In the genomic region with DNA sequence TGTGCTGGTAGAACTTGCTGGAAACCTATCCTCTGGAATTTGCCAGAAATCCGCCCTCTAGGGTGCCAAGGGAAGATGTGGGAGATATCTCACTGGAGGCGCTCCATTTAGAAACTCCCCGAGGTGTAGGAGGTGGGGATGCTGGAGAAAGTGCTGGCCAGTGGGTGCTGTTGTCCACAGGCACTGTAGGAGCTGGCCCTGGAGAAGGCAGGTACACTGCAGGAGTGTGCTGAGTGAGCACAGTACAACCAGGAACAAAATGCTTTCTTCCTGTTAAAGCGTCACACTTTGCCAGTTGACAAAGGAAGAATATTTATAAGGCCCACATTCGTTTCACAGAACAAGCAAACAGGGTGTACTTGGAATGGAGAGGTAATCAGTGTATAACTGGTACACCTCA, we compare ENCODE assay signal across 14 cellular contexts.
A peak's percentile ranks its signal among the peaks of the same experiment; 100 is the strongest.
DNase-seq lines count a peak whose midpoint lies in the region; ATAC-seq and TF ChIP-seq lines count a peak whose summit lies in the region.
"Had no signal": no experiment of that assay in that cellular context is flagged by ENCODE, and none has a peak within 500 bp of the region (broad histone marks: within the 10 kb centered on the region; RNA-seq: fewer than 3 reads in every experiment).

No MANE protein-coding gene starts in this region.

- H3K9me3 ChIP-seq in Karpas-422 (ENCODE audit: low read length) (no peaks in the 10 kb centered on the region), stomach (no peaks in the 10 kb centered on the region)
- H3K9me3 ChIP-seq: HAP-1 had no signal

- H3K27ac ChIP-seq in Karpas-422 (ENCODE audit: low read length) (no peak overlapping the region), stomach (no peak overlapping the region)
- H3K27ac ChIP-seq: C4-2B, GM23248 had no signal

- no peak overlapping the region for H3K4me3 ChIP-seq in Karpas-422 (ENCODE audit: low read length)
- H3K4me3 ChIP-seq in stomach = no peak overlapping the region
- H3K4me3 ChIP-seq: GM23248, HAP-1 had no signal

- DNase-seq in Karpas-422 = no peak
- DNase-seq in osteocyte (ENCODE audit: extremely low spot score, unreplicated experiment) = peak; percentile 68
- DNase-seq in stomach = no peak
- DNase-seq in iPS-NIHi11 (ENCODE audit: low spot score) = no peak
- DNase-seq: CD4-positive, alpha-beta memory T cell; DMS153; DMS79; GDM1; GM23248 had no signal

- no peak overlapping the region for H3K9ac ChIP-seq in Karpas-422 (ENCODE audit: low read length)
- H3K9ac ChIP-seq: GM23248 had no signal

- H3K4me3 Mint-ChIP-seq in osteocyte (ENCODE audit: unreplicated experiment) = no peak overlapping the region
- H3K4me3 Mint-ChIP-seq: B cell; CD4-positive, alpha-beta memory T cell had no signal

- TF ChIP-seq EP300 in stomach (IDR thresholded peaks at IDR 0.05) = no peak

- no peaks in the 10 kb centered on the region for H3K9me2 ChIP-seq in Karpas-422 (replicated peaks; ENCODE audit: insufficient read depth, low read length)

- H2AFZ ChIP-seq in Karpas-422 (ENCODE audit: low read length) = no peak overlapping the region
- H2AFZ ChIP-seq: GM23248 had no signal

- no peak for TF ChIP-seq CTCF in osteocyte (IDR thresholded peaks at IDR 0.05)
- no peak for TF ChIP-seq CTCF in stomach (IDR thresholded peaks at IDR 0.05)

- intact Hi-C loops in stomach (cut with DNase I; ENCODE audit: low total_unique reads) = no loop called here

- ATAC-seq in esophagus mucosa (peak; percentile 20), HG02588 (IDR thresholded peaks at IDR 0.05; ENCODE audit: unreplicated experiment) (no peak)

- H3K27me3 ChIP-seq in Karpas-422 (ENCODE audit: low read length) (no peaks in the 10 kb centered on the region), stomach (peaks cover 0 to 17% (median 0%) of the 10 kb centered on the region in 3 donors)

- H3K79me2 ChIP-seq in Karpas-422 (ENCODE audit: low read length) = no peaks in the 10 kb centered on the region

- H3K4me1 Mint-ChIP-seq in osteocyte (ENCODE audit: unreplicated experiment) = no peaks in the 10 kb centered on the region
- H3K4me1 Mint-ChIP-seq: CD4-positive, alpha-beta memory T cell had no signal

- 72 to 87% (median 75%) methylated on average over 5 of the region's 5 CpGs for WGBS in stomach, 5 donors

- no peak overlapping the region for H3K27ac Mint-ChIP-seq in osteocyte (ENCODE audit: unreplicated experiment)
- H3K27ac Mint-ChIP-seq: B cell; CD4-positive, alpha-beta memory T cell had no signal

- no peaks in the 10 kb centered on the region for H4K20me1 ChIP-seq in Karpas-422 (ENCODE audit: insufficient read depth, low read depth, low read length)

- no peaks in the 10 kb centered on the region for H3K9me3 Mint-ChIP-seq in osteocyte (ENCODE audit: unreplicated experiment)

- no peaks in the 10 kb centered on the region for H3K36me3 Mint-ChIP-seq in osteocyte (ENCODE audit: unreplicated experiment)
- H3K36me3 Mint-ChIP-seq: CD4-positive, alpha-beta memory T cell had no signal

- peaks cover 10% of the 10 kb centered on the region for H3K27me3 Mint-ChIP-seq in osteocyte (ENCODE audit: unreplicated experiment)

- H3K36me3 ChIP-seq in Karpas-422 (ENCODE audit: insufficient read depth, low read length) (no peaks in the 10 kb centered on the region), stomach (no peaks in the 10 kb centered on the region)
- H3K36me3 ChIP-seq: HAP-1 had no signal

- H3K4me2 ChIP-seq in Karpas-422 (ENCODE audit: low read depth, low read length, poor library complexity, severe bottlenecking) = peak overlapping the region; percentile 18

- no peak for TF ChIP-seq POLR2A in stomach (IDR thresholded peaks at IDR 0.05)

- H3K4me1 ChIP-seq in Karpas-422 (ENCODE audit: low read length) (peaks cover 34% of the 10 kb centered on the region), stomach (no peaks in the 10 kb centered on the region)
- H3K4me1 ChIP-seq: HAP-1 had no signal
